ENCODE assay signal across 20 cellular contexts in genomic region chr3:178340523-178340922, GRCh38.
A peak's percentile ranks its signal among the peaks of the same experiment; 100 is the strongest.
DNase-seq lines count a peak whose midpoint lies in the region; ATAC-seq and TF ChIP-seq lines count a peak whose summit lies in the region.
"Had no signal": no experiment of that assay in that cellular context is flagged by ENCODE, and none has a peak within 500 bp of the region (broad histone marks: within the 10 kb centered on the region; RNA-seq: fewer than 3 reads in every experiment).

No MANE protein-coding gene starts in this region.

- BruUV-seq in PC-3 (replicated peaks; lab: Mats Ljungman, UMichigan): no TSS peak

- H3K4me1 Mint-ChIP-seq in nephron progenitor cell: peaks cover 31% of the 10 kb centered on the region
- H3K4me1 Mint-ChIP-seq: B cell; CD4-positive, CD25-positive, alpha-beta regulatory T cell had no signal

- TF ChIP-seq CTCF in PC-3 (conservative IDR thresholded peaks at IDR 0.05; ENCODE audit: low read depth, low read length): no peak
- TF ChIP-seq CTCF in nephron progenitor cell (IDR thresholded peaks at IDR 0.05): no peak
- TF ChIP-seq CTCF in parathyroid adenoma (IDR thresholded peaks at IDR 0.05): no peak

- H3K4me2 ChIP-seq in PC-3 (ENCODE audit: low read length): no peak overlapping the region
- no peak overlapping the region for H3K4me2 ChIP-seq in parathyroid adenoma (ENCODE audit: low read length)
- H3K4me2 ChIP-seq: BLaER1, GM23338 had no signal

- no peaks in the 10 kb centered on the region for H4K20me1 ChIP-seq in PC-3 (ENCODE audit: low read length)
- H4K20me1 ChIP-seq: BLaER1 had no signal

- H3K36me3 ChIP-seq in PC-3 (ENCODE audit: low read depth, low read length) (no peaks in the 10 kb centered on the region), parathyroid adenoma (ENCODE audit: control insufficient read depth, insufficient read depth, low read length) (no peaks in the 10 kb centered on the region)
- H3K36me3 ChIP-seq: BLaER1 had no signal

- peaks cover 8% of the 10 kb centered on the region for H3K9me3 Mint-ChIP-seq in nephron progenitor cell
- H3K9me3 Mint-ChIP-seq: CD4-positive, CD25-positive, alpha-beta regulatory T cell; GM23338; H9 had no signal

- H2AFZ ChIP-seq in PC-3 (ENCODE audit: low read length): peak overlapping the region; percentile 9; the same call in 1 of the 2 replicates
- peak overlapping the region; percentile 52 for H2AFZ ChIP-seq in parathyroid adenoma
- H2AFZ ChIP-seq: GM23338 had no signal

- H3K9ac ChIP-seq in PC-3 (ENCODE audit: low read length) (no peak overlapping the region), parathyroid adenoma (no peak overlapping the region)
- H3K9ac ChIP-seq: BLaER1 had no signal

- no peaks in the 10 kb centered on the region for H3K9me2 ChIP-seq in PC-3 (replicated peaks; ENCODE audit: low read length)

- ATAC-seq in PC-3 (no peak), GM18519 (IDR thresholded peaks at IDR 0.05; ENCODE audit: low FRiP score, unreplicated experiment) (no peak), HG03460 (IDR thresholded peaks at IDR 0.05; ENCODE audit: unreplicated experiment) (no peak)
- ATAC-seq: CD8-positive, alpha-beta T cell; GM12878; GM23338; HCT116 had no signal

- intact Hi-C loops in PC-3 (cut with micrococcal nuclease): no loop called here

- no peaks in the 10 kb centered on the region for H3F3A ChIP-seq in PC-3 (ENCODE audit: low read length, unreplicated experiment)

- H3K9me3 ChIP-seq in PC-3 (ENCODE audit: low read length): no peaks in the 10 kb centered on the region
- H3K9me3 ChIP-seq in parathyroid adenoma (ENCODE audit: control insufficient read depth, low read length): no peaks in the 10 kb centered on the region
- H3K9me3 ChIP-seq: BLaER1 had no signal

- peak overlapping the region; percentile 33 for H3K27ac Mint-ChIP-seq in nephron progenitor cell
- H3K27ac Mint-ChIP-seq: B cell; CD4-positive, CD25-positive, alpha-beta regulatory T cell; CD8-positive, alpha-beta T cell; GM23338; H9 had no signal

- no peaks in the 10 kb centered on the region for H3K27me3 Mint-ChIP-seq in nephron progenitor cell (ENCODE audit: low read depth, poor library complexity)
- H3K27me3 Mint-ChIP-seq: CD4-positive, CD25-positive, alpha-beta regulatory T cell had no signal

- CTCF ChIA-PET in PC-3 (lab: Charles Lee): no interaction called here

- no peak overlapping the region for H3K4me3 ChIP-seq in PC-3 (ENCODE audit: low read length)
- no peak overlapping the region for H3K4me3 ChIP-seq in parathyroid adenoma (ENCODE audit: low read depth, low read length)
- H3K4me3 ChIP-seq: BLaER1, GM12878, GM23338 had no signal

- H3K27ac ChIP-seq in PC-3 (ENCODE audit: low read length) (no peak overlapping the region), parathyroid adenoma (no peak overlapping the region)
- H3K27ac ChIP-seq: BLaER1, C4-2B had no signal

- no peak overlapping the region for H3K4me3 Mint-ChIP-seq in nephron progenitor cell
- H3K4me3 Mint-ChIP-seq: B cell; CD4-positive, CD25-positive, alpha-beta regulatory T cell; CD8-positive, alpha-beta T cell; GM23338; H9 had no signal

- POLR2A ChIA-PET in PC-3 (lab: Charles Lee; ENCODE audit: unreplicated experiment): no interaction called here

- H3K4me1 ChIP-seq in PC-3 (ENCODE audit: insufficient read depth, low read length): no peaks in the 10 kb centered on the region
- peaks cover 44% of the 10 kb centered on the region for H3K4me1 ChIP-seq in parathyroid adenoma

- H3K36me3 Mint-ChIP-seq in nephron progenitor cell (ENCODE audit: low read depth): peaks cover 5% of the 10 kb centered on the region
- H3K36me3 Mint-ChIP-seq: CD4-positive, CD25-positive, alpha-beta regulatory T cell; CD8-positive, alpha-beta T cell had no signal

- DNase-seq in PC-3 (no peak), nephron progenitor cell (no peak), NCI-H128 (lab: John Stamatoyannopoulos, UW; ENCODE audit: unreplicated experiment) (no peak)
- DNase-seq: Caco-2; CD4-positive, CD25-positive, alpha-beta regulatory T cell; CD8-positive, alpha-beta T cell; DMS 273 treated with DMSO at 0.1 percent for 48 hours; DMS79; EL; GDM1; H9 had no signal

- no peaks in the 10 kb centered on the region for H3K79me2 ChIP-seq in PC-3 (ENCODE audit: low read length)
- H3K79me2 ChIP-seq in parathyroid adenoma: no peaks in the 10 kb centered on the region

- H3K27me3 ChIP-seq in PC-3 (ENCODE audit: low read length) (no peaks in the 10 kb centered on the region), parathyroid adenoma (ENCODE audit: control insufficient read depth, insufficient read depth, low read length) (no peaks in the 10 kb centered on the region)
- H3K27me3 ChIP-seq: BLaER1 had no signal
